In the genomic region with DNA sequence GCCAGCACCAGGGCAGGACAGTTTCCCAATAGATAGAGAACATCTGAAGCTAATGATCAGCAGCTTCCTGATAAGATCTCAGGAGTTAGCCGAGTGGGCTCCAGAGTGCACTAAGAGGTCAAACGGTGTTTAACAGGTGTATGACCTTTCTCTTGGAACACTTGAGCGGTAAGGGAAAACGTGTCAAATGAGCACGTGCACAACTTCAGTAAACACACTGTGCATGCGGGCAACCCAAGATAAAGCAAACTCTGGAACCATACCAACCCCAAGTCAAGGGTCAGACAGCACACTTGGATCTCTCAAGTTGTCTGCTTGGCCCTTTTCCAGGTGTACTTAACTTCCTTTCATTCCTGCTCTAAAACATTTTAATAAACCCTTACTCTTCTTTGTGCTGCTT, we compare ENCODE assay signal across 27 cellular contexts.
"Had no signal": no experiment of that assay in that cellular context is flagged by ENCODE, and none has a peak within 500 bp of the region (broad histone marks: within the 10 kb centered on the region; RNA-seq: fewer than 3 reads in every experiment).

No MANE protein-coding gene starts in this region.

- H3K27me3 ChIP-seq: ascending aorta, body of pancreas, SJSA1 had no signal

- H3K4me3 ChIP-seq: ascending aorta, body of pancreas, SJSA1 had no signal

- DNase-seq: activated CD4-positive, alpha-beta T cell treated with anti-CD3 and anti-CD28 coated beads for 48 hours; activated CD4-positive, alpha-beta T cell treated with anti-CD3 and anti-CD28 coated beads, Interleukin-2, amount 50 U/mL, for 4 hours; activated CD4-positive, CD25-positive, alpha-beta regulatory T cell treated with anti-CD3 and anti-CD28 coated beads, Interleukin-2, amount 50 U/mL, for 72 hours; activated CD8-positive, alpha-beta memory T cell treated with anti-CD3 and anti-CD28 coated beads, Interleukin-2, amount 50 U/mL, for 48 hours; activated CD8-positive, alpha-beta T cell treated with anti-CD3 and anti-CD28 coated beads, Interleukin-2, amount 10 ng/mL, durations not matched to agents 7 days and 5 days; activated effector memory CD4-positive, alpha-beta T cell treated with Interleukin-2 at 50 U/mL for 16 hours; activated naive CD4-positive, alpha-beta T cell; activated T-cell treated with anti-CD3 and anti-CD28 coated beads, Interleukin-2, amount 50 U/mL, for 24 hours; central memory CD4-positive, alpha-beta T cell; MM.1S; NCI-H1105; NCI-H1436; NCI-H187; NCI-H446 treated with DMSO at 0.1 percent for 48 hours; NCI-H524 treated with DMSO at 0.1 percent for 48 hours; NCI-H82; NK-92 treated with Interleukin-12 subunit alpha and Interleukin-12 subunit beta, amount 100 ng/mL, for 24 hours; OCI-M1; Right ventricle myocardium superior had no signal

- H3K9me3 ChIP-seq: ascending aorta, body of pancreas, SJSA1 had no signal

- H3K27ac ChIP-seq: ascending aorta, body of pancreas, RWPE1, SJSA1 had no signal

- ATAC-seq: activated CD8-positive, alpha-beta T cell treated with anti-CD3 and anti-CD28 coated beads, Interleukin-2, amount 10 ng/mL, durations not matched to agents 7 days and 5 days; body of pancreas; Panc1; SK-N-SH treated with all-trans-retinoic acid at 6 μM for 48 hours; WTC11 had no signal

- H3K36me3 ChIP-seq: ascending aorta, SJSA1 had no signal

- H3K4me1 ChIP-seq: ascending aorta, body of pancreas, SJSA1 had no signal

- FAIRE-seq: bronchial epithelial cell had no signal
